Comparison of ENCODE assay signal across 20 cellular contexts in genomic region chr14:33062881-33063280, GRCh38.
DNase-seq lines count a peak whose midpoint lies in the region; ATAC-seq and TF ChIP-seq lines count a peak whose summit lies in the region.
"Had no signal": no experiment of that assay in that cellular context is flagged by ENCODE, and none has a peak within 500 bp of the region (broad histone marks: within the 10 kb centered on the region; RNA-seq: fewer than 3 reads in every experiment).

No MANE protein-coding gene starts in this region.

- intact Hi-C loops in cardiac septum (cut with DNase I) (no loop called here), dorsolateral prefrontal cortex (cut with DNase I) (loop anchor here in 1 of 2 donors (10.0 kb wide), 1 partner anchor 118 kb away; no protein-coding TSS in a partner anchor)

- no peaks in the 10 kb centered on the region for H3K27me3 ChIP-seq in dorsolateral prefrontal cortex
- H3K27me3 ChIP-seq: Peyer's patch, testis had no signal

- H3K4me3 ChIP-seq in Jurkat, Clone E6-1 (ENCODE audit: low read length), result no peak overlapping the region
- H3K4me3 ChIP-seq in fibroblast of villous mesenchyme (ENCODE audit: low read depth, low read length) (no peak overlapping the region), dorsolateral prefrontal cortex (no peak overlapping the region)
- H3K4me3 ChIP-seq: lung, Peyer's patch, testis had no signal

- H3K27ac ChIP-seq in dorsolateral prefrontal cortex, result no peak overlapping the region
- H3K27ac ChIP-seq: Peyer's patch, testis had no signal

- TF ChIP-seq CTCF in fibroblast of villous mesenchyme (IDR thresholded peaks at IDR 0.05; ENCODE audit: insufficient read depth, low read depth, low read length) (no peak), dorsolateral prefrontal cortex (IDR thresholded peaks at IDR 0.05 in 54 of 56, conservative IDR thresholded peaks at IDR 0.05 in 2 of 56; ENCODE audit: low read depth in 1 of 56, partially characterized antibody in 56 of 56) (no peak)

- DNase-seq in AG08395 (ENCODE audit: low spot score), result peak; percentile 8
- DNase-seq in Jurkat, Clone E6-1 (ENCODE audit: low read depth, low spot score), result peak; percentile 1
- peak; percentile 55 for DNase-seq in amniotic epithelial cell (ENCODE audit: low read depth)
- peak; percentile 37 for DNase-seq in fibroblast of villous mesenchyme (ENCODE audit: low read depth)
- DNase-seq in cardiac septum (ENCODE audit: low spot score), result no peak
- no peak for DNase-seq in NCI-H128 (lab: John Stamatoyannopoulos, UW; ENCODE audit: unreplicated experiment)
- DNase-seq in dorsolateral prefrontal cortex, result no peak
- DNase-seq: activated CD4-positive, alpha-beta T cell treated with anti-CD3 and anti-CD28 coated beads for 4 hours; activated naive CD8-positive, alpha-beta T cell treated with anti-CD3 and anti-CD28 coated beads, Interleukin-2, amount 50 U/mL, for 24 hours; CD4-positive, CD25-positive, alpha-beta regulatory T cell; cerebellar nuclear complex; effector CD8-positive, alpha-beta T cell; KG1; NCI-H524 treated with DMSO at 0.1 percent for 48 hours; occipital lobe; Peyer's patch; testis had no signal

- ATAC-seq in GM19035 (IDR thresholded peaks at IDR 0.05; ENCODE audit: unreplicated experiment), result no peak
- ATAC-seq: activated naive CD8-positive, alpha-beta T cell treated with anti-CD3 and anti-CD28 coated beads, Interleukin-2, amount 50 U/mL, for 24 hours; activated T-helper 17 cell treated with anti-CD3 and anti-CD28 coated beads, Interleukin-2, amount 50 U/mL, for 72 hours had no signal

Comparison
In these comparisons a context has a peak if more than half of its experiments do, and no peak if none do; other contexts are left out.
1. DNase-seq: peak in AG08395 (single experiment), Jurkat, Clone E6-1 (single experiment), amniotic epithelial cell (single experiment) and fibroblast of villous mesenchyme (single experiment); none in cardiac septum (single experiment), NCI-H128 (single experiment) and dorsolateral prefrontal cortex (0 of 10).